8 cellular contexts compared by ENCODE assay signal in genomic region chr9:72356019-72356653, GRCh38. TPM values are rescaled to one million over a fixed set of nuclear protein-coding genes. Genes with fewer than 3 reads are reported as not detected.
DNase-seq lines count a peak whose midpoint lies in the region; ATAC-seq, FAIRE-seq and TF ChIP-seq lines count a peak whose summit lies in the region.

No MANE protein-coding gene starts in this region.

- no peak overlapping the region for H2AFZ ChIP-seq in astrocyte (ENCODE audit: low read depth, low read length)

- ATAC-seq in lower lobe of right lung (peak in 1 of 2 donors; percentile 29), HG03135 (IDR thresholded peaks at IDR 0.05; ENCODE audit: unreplicated experiment) (no peak), GM19395 (IDR thresholded peaks at IDR 0.05; ENCODE audit: unreplicated experiment) (no peak)

- H4K20me1 ChIP-seq in astrocyte (ENCODE audit: insufficient read depth, low read length): peaks cover 86% of the 10 kb centered on the region

- peaks cover 76% of the 10 kb centered on the region for H3K79me2 ChIP-seq in astrocyte (ENCODE audit: insufficient read depth, low read length)

- peak overlapping the region; percentile 69; the same call in 1 of the 2 replicates for H3K27ac ChIP-seq in 22Rv1
- no peak overlapping the region for H3K27ac ChIP-seq in astrocyte (ENCODE audit: low read depth, low read length)
- peak overlapping the region; percentile 14 for H3K27ac ChIP-seq in lower lobe of right lung
- H3K27ac ChIP-seq in ovary: no peak overlapping the region

- intact Hi-C loops in lower lobe of right lung (cut with DNase I) (loop anchor here (10.0 kb wide), 2 partner anchors 61 to 239 kb away; no protein-coding TSS in a partner anchor), ovary (cut with DNase I) (loop anchor here in 1 of 4 donors (5.0 kb wide), 1 partner anchor 236 kb away; no protein-coding TSS in a partner anchor)

- H3K4me1 Mint-ChIP-seq in astrocyte (ENCODE audit: low read depth, unreplicated experiment): peaks cover 47% of the 10 kb centered on the region

- H3K27me3 Mint-ChIP-seq in astrocyte (ENCODE audit: low read depth, unreplicated experiment): no peaks in the 10 kb centered on the region

- H3K4me2 ChIP-seq in astrocyte (ENCODE audit: low read length): no peak overlapping the region

- DNase-seq in KBM-7 (peak; percentile 55), astrocyte (ENCODE audit: low read depth) (no peak), lower lobe of right lung (no peak), DMS153 treated with DMSO at 0.1 percent for 48 hours (lab: John Stamatoyannopoulos, UW; ENCODE audit: unreplicated experiment) (no peak), ovary (no peak)

- H3K9me3 Mint-ChIP-seq in astrocyte (ENCODE audit: unreplicated experiment): no peaks in the 10 kb centered on the region

- WGBS in ovary, 3 donors: 60 to 64% (median 64%) methylated on average over 10 of the region's 10 CpGs

- in situ Hi-C loops in KBM-7 (cut with MboI; ENCODE audit: low pct_unique_long_range_greater_than_20kb, low sequenced_read_pairs): no loop called here

- H3K4me3 ChIP-seq in astrocyte (ENCODE audit: insufficient read depth, low read depth, low read length) (no peak overlapping the region), lower lobe of right lung (no peak overlapping the region), ovary (no peak overlapping the region)

- H3K4me1 ChIP-seq in astrocyte (ENCODE audit: insufficient read depth, low read length) (peaks cover 23% of the 10 kb centered on the region), lower lobe of right lung (peaks cover 65% of the 10 kb centered on the region), ovary (ENCODE audit: insufficient read depth) (no peaks in the 10 kb centered on the region)

- no peak overlapping the region for H3K27ac Mint-ChIP-seq in astrocyte (ENCODE audit: unreplicated experiment)

- H3K9me3 ChIP-seq in astrocyte (ENCODE audit: insufficient read depth, low read depth, low read length) (no peaks in the 10 kb centered on the region), lower lobe of right lung (no peaks in the 10 kb centered on the region), ovary (no peaks in the 10 kb centered on the region)

- H3K9ac ChIP-seq in astrocyte (ENCODE audit: low read length): no peak overlapping the region

- peaks cover 15% of the 10 kb centered on the region for H3K36me3 Mint-ChIP-seq in astrocyte (ENCODE audit: low read depth, unreplicated experiment)

- no peak for TF ChIP-seq EP300 in ovary (IDR thresholded peaks at IDR 0.05)

- TF ChIP-seq POLR2A in ovary (IDR thresholded peaks at IDR 0.05): no peak

- no peaks in the 10 kb centered on the region for H3K27me3 ChIP-seq in astrocyte (ENCODE audit: insufficient read depth, low read length)
- no peaks in the 10 kb centered on the region for H3K27me3 ChIP-seq in lower lobe of right lung (ENCODE audit: low read depth)
- no peaks in the 10 kb centered on the region for H3K27me3 ChIP-seq in ovary

- H3K36me3 ChIP-seq in astrocyte (ENCODE audit: insufficient read depth, low read length) (peaks cover 71% of the 10 kb centered on the region), lower lobe of right lung (peaks cover 90% of the 10 kb centered on the region), ovary (no peaks in the 10 kb centered on the region)

- no peak for FAIRE-seq in astrocyte (lab: Jason Lieb, UNC)

- TF ChIP-seq CTCF in 22Rv1 (IDR thresholded peaks at IDR 0.05) (no peak), astrocyte (IDR thresholded peaks at IDR 0.05; ENCODE audit: insufficient read depth, low read depth, low read length) (no peak), lower lobe of right lung (IDR thresholded peaks at IDR 0.05) (no peak), ovary (IDR thresholded peaks at IDR 0.05) (no peak)

- H3K4me3 Mint-ChIP-seq in astrocyte (ENCODE audit: unreplicated experiment): peak overlapping the region; percentile 27

RNA-seq across cellular contexts. Expression of gene ZFAND5, which starts 8.9 kb away (rescaled TPM):
- 167 and 181 TPM in 2 replicates for total RNA-seq in astrocyte
- total RNA-seq in lower lobe of right lung: 206 TPM
- total RNA-seq in ovary: 100 to 1,000 TPM; 198 to 904 (median 321) TPM
- polyA plus RNA-seq in ovary: 100 to 1,000 TPM; 146 to 208 TPM

Comparison
In these comparisons a context has a peak if more than half of its experiments do, and no peak if none do; other contexts are left out.
1. H3K27ac ChIP-seq: peak in 22Rv1 (single experiment) and lower lobe of right lung (single experiment); none in astrocyte (single experiment) and ovary (0 of 2).